24 cellular contexts compared by ENCODE assay signal in genomic region chr10:126702181-126702580, GRCh38. TPM values are rescaled to one million over a fixed set of nuclear protein-coding genes. Genes with fewer than 3 reads are reported as not detected.
DNase-seq lines count a peak whose midpoint lies in the region; ATAC-seq, FAIRE-seq and TF ChIP-seq lines count a peak whose summit lies in the region.
"Had no signal": no experiment of that assay in that cellular context is flagged by ENCODE, and none has a peak within 500 bp of the region (broad histone marks: within the 10 kb centered on the region; RNA-seq: fewer than 3 reads in every experiment).

No MANE protein-coding gene starts in this region.

- H2AFZ ChIP-seq in astrocyte (ENCODE audit: low read depth, low read length): no peak overlapping the region

- H3K4me1 Mint-ChIP-seq in astrocyte (ENCODE audit: low read depth, unreplicated experiment): peaks cover 18% of the 10 kb centered on the region
- H3K4me1 Mint-ChIP-seq: activated B cell treated with CpG ODN at 0.5 μM for 24 hours; CD4-positive, alpha-beta memory T cell; naive thymus-derived CD8-positive, alpha-beta T cell had no signal

- H3K4me1 ChIP-seq in astrocyte (ENCODE audit: insufficient read depth, low read length): peaks cover 5% of the 10 kb centered on the region

- no peaks in the 10 kb centered on the region for H3K36me3 Mint-ChIP-seq in astrocyte (ENCODE audit: low read depth, unreplicated experiment)
- H3K36me3 Mint-ChIP-seq: activated naive CD8-positive, alpha-beta T cell; CD4-positive, alpha-beta memory T cell; naive thymus-derived CD8-positive, alpha-beta T cell had no signal

- ATAC-seq in GM18873 (IDR thresholded peaks at IDR 0.05; ENCODE audit: low FRiP score, unreplicated experiment): no peak
- no peak for ATAC-seq in GM19455 (IDR thresholded peaks at IDR 0.05; ENCODE audit: unreplicated experiment)
- ATAC-seq: heart left ventricle; naive thymus-derived CD8-positive, alpha-beta T cell; right cardiac atrium; stimulated activated naive CD8-positive, alpha-beta T cell treated with anti-CD3 and anti-CD28 coated beads, Interleukin-15, Interleukin-2, amounts not matched to agents 100 U/mL and 50 U/mL, for 24 hours had no signal

- no peak overlapping the region for H3K27ac ChIP-seq in astrocyte (ENCODE audit: low read depth, low read length)
- H3K27ac ChIP-seq: heart left ventricle, RWPE1, thyroid gland had no signal

- H3K9me3 Mint-ChIP-seq in astrocyte (ENCODE audit: unreplicated experiment): no peaks in the 10 kb centered on the region
- H3K9me3 Mint-ChIP-seq: activated B cell treated with CpG ODN at 0.5 μM for 24 hours; activated T-helper 2 cell treated with anti-CD3 and anti-CD28 coated beads, Interferon-gamma antibody, Interleukin-2, Interleukin-4, amounts not matched to agents 10 μg/mL and 5 μg/mL and 100 μg/mL, durations not matched to agents 14 hours and 24 hours and 36 hours had no signal

- peak overlapping the region; percentile 30 for H3K4me2 ChIP-seq in astrocyte (ENCODE audit: low read length)

- H3K27ac Mint-ChIP-seq in astrocyte (ENCODE audit: unreplicated experiment): no peak overlapping the region
- H3K27ac Mint-ChIP-seq: activated B cell treated with CpG ODN at 0.5 μM for 24 hours; activated naive CD8-positive, alpha-beta T cell; activated T-helper 2 cell treated with anti-CD3 and anti-CD28 coated beads, Interferon-gamma antibody, Interleukin-2, Interleukin-4, amounts not matched to agents 10 μg/mL and 5 μg/mL and 100 μg/mL, durations not matched to agents 14 hours and 24 hours and 36 hours; CD4-positive, alpha-beta memory T cell; naive thymus-derived CD8-positive, alpha-beta T cell had no signal

- no peak for TF ChIP-seq CTCF in astrocyte (IDR thresholded peaks at IDR 0.05; ENCODE audit: insufficient read depth, low read depth, low read length)

- H3K9ac ChIP-seq in astrocyte (ENCODE audit: low read length): no peak overlapping the region

- H3K9me3 ChIP-seq in astrocyte (ENCODE audit: insufficient read depth, low read depth, low read length): no peaks in the 10 kb centered on the region
- H3K9me3 ChIP-seq: heart left ventricle, thyroid gland had no signal

- no peaks in the 10 kb centered on the region for H4K20me1 ChIP-seq in astrocyte (ENCODE audit: insufficient read depth, low read length)

- DNase-seq in HS-5 (ENCODE audit: low read depth): peak; percentile 8
- peak; percentile 75 for DNase-seq in astrocyte (ENCODE audit: low read depth)
- peak; percentile 12 for DNase-seq in kidney tubule cell (ENCODE audit: low spot score)
- peak; percentile 8 for DNase-seq in urothelium cell line (ENCODE audit: low spot score)
- no peak for DNase-seq in NCI-H1694 (lab: John Stamatoyannopoulos, UW)
- DNase-seq: activated B cell treated with CpG ODN at 0.5 μM for 24 hours; activated CD4-positive, alpha-beta T cell treated with anti-CD3 and anti-CD28 coated beads, Interleukin-2, amount 50 U/mL, for 48 hours; activated CD8-positive, alpha-beta memory T cell treated with anti-CD3 and anti-CD28 coated beads, Interleukin-2, amount 50 U/mL, for 48 hours; aorta; CD4-positive, alpha-beta memory T cell; cerebellar nuclear complex; heart left ventricle; naive thymus-derived CD8-positive, alpha-beta T cell; NCI-H1930; NCI-H226; right cardiac atrium; stimulated activated naive CD8-positive, alpha-beta T cell treated with anti-CD3 and anti-CD28 coated beads, Interleukin-15, Interleukin-2, amounts not matched to agents 100 U/mL and 50 U/mL, for 24 hours; thyroid gland had no signal

- H3K79me2 ChIP-seq in astrocyte (ENCODE audit: insufficient read depth, low read length): no peaks in the 10 kb centered on the region

- H3K27me3 Mint-ChIP-seq in astrocyte (ENCODE audit: low read depth, unreplicated experiment): peaks cover 21% of the 10 kb centered on the region
- H3K27me3 Mint-ChIP-seq: activated B cell treated with CpG ODN at 0.5 μM for 24 hours; activated naive CD8-positive, alpha-beta T cell; CD4-positive, alpha-beta memory T cell had no signal

- peaks cover 28% of the 10 kb centered on the region for H3K27me3 ChIP-seq in astrocyte (ENCODE audit: insufficient read depth, low read length)
- H3K27me3 ChIP-seq: heart left ventricle, thyroid gland had no signal

- no peak overlapping the region for H3K4me3 ChIP-seq in astrocyte (ENCODE audit: insufficient read depth, low read depth, low read length)
- H3K4me3 ChIP-seq: heart left ventricle, thyroid gland had no signal

- H3K36me3 ChIP-seq in astrocyte (ENCODE audit: insufficient read depth, low read length): no peaks in the 10 kb centered on the region
- H3K36me3 ChIP-seq: heart left ventricle, thyroid gland had no signal

- FAIRE-seq in astrocyte (lab: Jason Lieb, UNC): no peak
- FAIRE-seq in urothelium cell line (lab: Jason Lieb, UNC): peak; percentile 40

- no peak overlapping the region for H3K4me3 Mint-ChIP-seq in astrocyte (ENCODE audit: unreplicated experiment)
- H3K4me3 Mint-ChIP-seq: activated B cell treated with CpG ODN at 0.5 μM for 24 hours; activated naive CD8-positive, alpha-beta T cell; CD4-positive, alpha-beta memory T cell; naive thymus-derived CD8-positive, alpha-beta T cell had no signal

RNA-seq across cellular contexts. Expression of gene C10orf90, which starts 31.7 kb away (rescaled TPM):
- total RNA-seq in astrocyte: not detected in 2 replicates
- total RNA-seq: activated B cell treated with CpG ODN at 0.5 μM for 24 hours; activated T-helper 2 cell treated with anti-CD3 and anti-CD28 coated beads, Interferon-gamma antibody, Interleukin-2, Interleukin-4, amounts not matched to agents 10 μg/mL and 5 μg/mL and 100 μg/mL, durations not matched to agents 14 hours and 24 hours and 36 hours; aorta; CD4-positive, alpha-beta memory T cell; heart left ventricle; naive thymus-derived CD8-positive, alpha-beta T cell; osteocyte had no signal
